ENCODE assay signal across 8 cellular contexts in genomic region chr19:57769345-57770131, GRCh38. TPM values are rescaled to one million over a fixed set of nuclear protein-coding genes. Genes with fewer than 3 reads are reported as not detected.
A peak's percentile ranks its signal among the peaks of the same experiment; 100 is the strongest.
DNase-seq lines count a peak whose midpoint lies in the region; ATAC-seq and TF ChIP-seq lines count a peak whose summit lies in the region.

Gene ZNF586, plus strand, starts transcription at chr19:57769676. Its CDS starts 167 bp downstream, at chr19:57769843.

- H3K9me2 ChIP-seq in neural cell (ENCODE audit: insufficient read depth, low read length): no peaks in the 10 kb centered on the region

- peak; percentile 96 for DNase-seq in DMS53 (lab: John Stamatoyannopoulos, UW)
- DNase-seq in Jurkat, Clone E6-1 (ENCODE audit: low read depth, low spot score): peak; percentile 89
- peak; percentile 84 for DNase-seq in SHP77 treated with DMSO at 0.1 percent for 48 hours (lab: John Stamatoyannopoulos, UW)
- DNase-seq in activated effector memory CD4-positive, alpha-beta T cell treated with Interleukin-2 at 50 U/mL for 16 hours: peak; percentile 80
- peak; percentile 80 for DNase-seq in fibroblast of the conjunctiva (ENCODE audit: low read depth)
- DNase-seq in stimulated activated naive CD8-positive, alpha-beta T cell treated with anti-CD3 and anti-CD28 coated beads, Interleukin-15, amount 100 ng/mL, for 72 hours: peak; percentile 80 to 89

- no peaks in the 10 kb centered on the region for H3K27me3 Mint-ChIP-seq in stimulated activated naive CD8-positive, alpha-beta T cell treated with anti-CD3 and anti-CD28 coated beads, Interleukin-15, amount 100 ng/mL, for 72 hours

- peak within 1 kb of the TSS; percentile 82 for H3K4me3 ChIP-seq in Jurkat, Clone E6-1 (ENCODE audit: low read length)
- peak within 1 kb of the TSS; percentile 93 for H3K4me3 ChIP-seq in neural cell (ENCODE audit: low read length)

- H3K36me3 ChIP-seq in neural cell (ENCODE audit: insufficient read depth, low read length): peaks cover 3% of the 10 kb centered on the region

- peak within 1 kb of the TSS; percentile 84 for H3K27ac ChIP-seq in neural cell (ENCODE audit: low read length)

- peak; percentile 34 for TF ChIP-seq RAD21 in neural cell (conservative IDR thresholded peaks at IDR 0.05)

- peaks cover 39% of the 10 kb centered on the region for H3K79me2 ChIP-seq in neural cell (replicated peaks; ENCODE audit: insufficient read depth, low read length)

- peak within 1 kb of the TSS; percentile 95 to 97 for H3K4me3 Mint-ChIP-seq in stimulated activated naive CD8-positive, alpha-beta T cell treated with anti-CD3 and anti-CD28 coated beads, Interleukin-15, amount 100 ng/mL, for 72 hours

- H3K27ac Mint-ChIP-seq in stimulated activated naive CD8-positive, alpha-beta T cell treated with anti-CD3 and anti-CD28 coated beads, Interleukin-15, amount 100 ng/mL, for 72 hours: peak within 1 kb of the TSS; percentile 95

- peaks cover 16 to 47% of the 10 kb centered on the region in 2 donors for H3K9me3 Mint-ChIP-seq in stimulated activated naive CD8-positive, alpha-beta T cell treated with anti-CD3 and anti-CD28 coated beads, Interleukin-15, amount 100 ng/mL, for 72 hours

- ATAC-seq in GM21619 (IDR thresholded peaks at IDR 0.05; ENCODE audit: unreplicated experiment): peak; percentile 99
- ATAC-seq in stimulated activated naive CD8-positive, alpha-beta T cell treated with anti-CD3 and anti-CD28 coated beads, Interleukin-15, amount 100 ng/mL, for 72 hours: peak; percentile 100

- H3K27me3 ChIP-seq in neural cell (ENCODE audit: insufficient read depth, low read depth, low read length): no peaks in the 10 kb centered on the region

- TF ChIP-seq CTCF in neural cell (IDR thresholded peaks at IDR 0.05; ENCODE audit: poor library complexity, severe bottlenecking): no peak

- no peaks in the 10 kb centered on the region for H3F3A ChIP-seq in neural cell (ENCODE audit: insufficient read depth, low read length, poor library complexity, severe bottlenecking)

- no peaks in the 10 kb centered on the region for H3K9me3 ChIP-seq in neural cell (ENCODE audit: low read length)

- H3K4me1 Mint-ChIP-seq in stimulated activated naive CD8-positive, alpha-beta T cell treated with anti-CD3 and anti-CD28 coated beads, Interleukin-15, amount 100 ng/mL, for 72 hours: peaks cover 40% of the 10 kb centered on the region

- H4K20me1 ChIP-seq in neural cell (ENCODE audit: insufficient read depth): no peaks in the 10 kb centered on the region

- TF ChIP-seq EP300 in neural cell (conservative IDR thresholded peaks at IDR 0.05; ENCODE audit: poor library complexity, severe bottlenecking): peak; percentile 20

- H3K9ac ChIP-seq in neural cell (ENCODE audit: low read length): peak within 1 kb of the TSS; percentile 85

- H3K4me2 ChIP-seq in neural cell (ENCODE audit: low read length): peak within 1 kb of the TSS; percentile 67

- H2AFZ ChIP-seq in neural cell (ENCODE audit: low read depth, low read length): peak within 1 kb of the TSS; percentile 56

TF ChIP-seq in neural cell, 6 proteins besides CTCF, POLR2A, EP300 and RAD21:
- TF ChIP-seq, protein P1, sequence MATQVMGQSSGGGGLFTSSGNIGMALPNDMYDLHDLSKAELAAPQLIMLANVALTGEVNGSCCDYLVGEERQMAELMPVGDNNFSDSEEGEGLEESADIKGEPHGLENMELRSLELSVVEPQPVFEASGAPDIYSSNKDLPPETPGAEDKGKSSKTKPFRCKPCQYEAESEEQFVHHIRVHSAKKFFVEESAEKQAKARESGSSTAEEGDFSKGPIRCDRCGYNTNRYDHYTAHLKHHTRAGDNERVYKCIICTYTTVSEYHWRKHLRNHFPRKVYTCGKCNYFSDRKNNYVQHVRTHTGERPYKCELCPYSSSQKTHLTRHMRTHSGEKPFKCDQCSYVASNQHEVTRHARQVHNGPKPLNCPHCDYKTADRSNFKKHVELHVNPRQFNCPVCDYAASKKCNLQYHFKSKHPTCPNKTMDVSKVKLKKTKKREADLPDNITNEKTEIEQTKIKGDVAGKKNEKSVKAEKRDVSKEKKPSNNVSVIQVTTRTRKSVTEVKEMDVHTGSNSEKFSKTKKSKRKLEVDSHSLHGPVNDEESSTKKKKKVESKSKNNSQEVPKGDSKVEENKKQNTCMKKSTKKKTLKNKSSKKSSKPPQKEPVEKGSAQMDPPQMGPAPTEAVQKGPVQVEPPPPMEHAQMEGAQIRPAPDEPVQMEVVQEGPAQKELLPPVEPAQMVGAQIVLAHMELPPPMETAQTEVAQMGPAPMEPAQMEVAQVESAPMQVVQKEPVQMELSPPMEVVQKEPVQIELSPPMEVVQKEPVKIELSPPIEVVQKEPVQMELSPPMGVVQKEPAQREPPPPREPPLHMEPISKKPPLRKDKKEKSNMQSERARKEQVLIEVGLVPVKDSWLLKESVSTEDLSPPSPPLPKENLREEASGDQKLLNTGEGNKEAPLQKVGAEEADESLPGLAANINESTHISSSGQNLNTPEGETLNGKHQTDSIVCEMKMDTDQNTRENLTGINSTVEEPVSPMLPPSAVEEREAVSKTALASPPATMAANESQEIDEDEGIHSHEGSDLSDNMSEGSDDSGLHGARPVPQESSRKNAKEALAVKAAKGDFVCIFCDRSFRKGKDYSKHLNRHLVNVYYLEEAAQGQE (IDR thresholded peaks at IDR 0.05; ENCODE audit: borderline replicate concordance): peak; percentile 28
- TF ChIP-seq EZH2 (IDR thresholded peaks at IDR 0.05; ENCODE audit: borderline replicate concordance, insufficient read depth, low read length, poor library complexity, severe bottlenecking) (no peak), SMC3 (conservative IDR thresholded peaks at IDR 0.05; ENCODE audit: poor library complexity) (peak; percentile 29), MXI1 (conservative IDR thresholded peaks at IDR 0.05; ENCODE audit: poor library complexity, severe bottlenecking) (peak; percentile 75), POLR2AphosphoS5 (IDR thresholded peaks at IDR 0.05) (peak; percentile 97), TAF1 (IDR thresholded peaks at IDR 0.05; ENCODE audit: low read depth) (peak; percentile 52)

RNA-seq across cellular contexts. Expression of gene ZNF586, which starts in this region (rescaled TPM):
- 6.2 TPM for polyA plus RNA-seq in Jurkat, Clone E6-1 (2012; ENCODE audit: insufficient read depth, insufficient read length)
- 22.0 and 23.7 TPM in 2 replicates for polyA plus RNA-seq in neural cell
- polyA minus RNA-seq in neural cell: 61.4 and 66.3 TPM in 2 replicates

Comparison
In these comparisons a context has a peak if more than half of its experiments do, and no peak if none do; other contexts are left out.
1. Peak in every context shown above with its lines: DNase-seq, ATAC-seq, H3K4me3 ChIP-seq and H3K27ac ChIP-seq.